In genomic region chr13:98761126-98761978, GRCh38 we compare ENCODE assay signal across 9 cellular contexts. TPM values are rescaled to one million over a fixed set of nuclear protein-coding genes. Genes with fewer than 3 reads are reported as not detected.
DNase-seq lines count a peak whose midpoint lies in the region; ATAC-seq and TF ChIP-seq lines count a peak whose summit lies in the region.
"Had no signal": no experiment of that assay in that cellular context is flagged by ENCODE, and none has a peak within 500 bp of the region (broad histone marks: within the 10 kb centered on the region; RNA-seq: fewer than 3 reads in every experiment).

No MANE protein-coding gene starts in this region.

- no peak overlapping the region for H3K27ac Mint-ChIP-seq in GM23338
- H3K27ac Mint-ChIP-seq in T-helper 17 cell, result no peak overlapping the region
- H3K27ac Mint-ChIP-seq: activated naive CD4-positive, alpha-beta T cell treated with anti-CD3 and anti-CD28 coated beads, Interleukin-2, amount 50 U/mL, for 24 hours had no signal

- H3K4me1 ChIP-seq in GM23338 (ENCODE audit: insufficient read depth) (no peaks in the 10 kb centered on the region; the same call in 1 of the 2 replicates), left lung (peaks cover 0 to 4% of the 10 kb centered on the region in 2 donors)

- peaks cover 5% of the 10 kb centered on the region; the same call in 2 of the 3 replicates for H3K36me3 Mint-ChIP-seq in GM23338 (ENCODE audit: low read depth)
- H3K36me3 Mint-ChIP-seq in T-helper 17 cell (ENCODE audit: low read depth), result peaks cover 2% of the 10 kb centered on the region
- H3K36me3 Mint-ChIP-seq: activated naive CD4-positive, alpha-beta T cell treated with anti-CD3 and anti-CD28 coated beads, Interleukin-2, amount 50 U/mL, for 24 hours had no signal

- H3K4me3 ChIP-seq in GM23338 (no peak overlapping the region), left lung (peak overlapping the region in 1 of 2 donors; percentile 28)

- CTCF ChIA-PET in RWPE1 (lab: Yijun Ruan, JAX), result no interaction called here

- H3K4me1 Mint-ChIP-seq in GM23338, result peaks cover 7% of the 10 kb centered on the region; the same call in 2 of the 3 replicates
- no peaks in the 10 kb centered on the region for H3K4me1 Mint-ChIP-seq in T-helper 17 cell
- H3K4me1 Mint-ChIP-seq: activated naive CD4-positive, alpha-beta T cell treated with anti-CD3 and anti-CD28 coated beads, Interleukin-2, amount 50 U/mL, for 24 hours had no signal

- no peaks in the 10 kb centered on the region for H3F3A ChIP-seq in GM23338 (replicated peaks; ENCODE audit: low read depth)

- H3K27ac ChIP-seq in GM23338 (ENCODE audit: low read depth), result no peak overlapping the region
- H3K27ac ChIP-seq in RWPE1, result no peak overlapping the region
- H3K27ac ChIP-seq in left lung, result no peak overlapping the region

- H3K4me3 Mint-ChIP-seq in GM23338 (no peak overlapping the region), T-helper 17 cell (no peak overlapping the region)
- H3K4me3 Mint-ChIP-seq: activated naive CD4-positive, alpha-beta T cell treated with anti-CD3 and anti-CD28 coated beads, Interleukin-2, amount 50 U/mL, for 24 hours had no signal

- H3K9me3 Mint-ChIP-seq in GM23338, result peaks cover 11% of the 10 kb centered on the region; the same call in 2 of the 3 replicates

- H3K27me3 ChIP-seq in GM23338 (ENCODE audit: insufficient read depth), result no peaks in the 10 kb centered on the region
- H3K27me3 ChIP-seq in left lung, result no peaks in the 10 kb centered on the region

- no peaks in the 10 kb centered on the region for H4K20me1 ChIP-seq in GM23338 (replicated peaks; ENCODE audit: insufficient read depth)

- ATAC-seq in GM23338, result no peak
- peak; percentile 77 for ATAC-seq in left lung
- no peak for ATAC-seq in T-helper 17 cell

- no peaks in the 10 kb centered on the region for H3K79me2 ChIP-seq in GM23338 (replicated peaks; ENCODE audit: insufficient read depth)

- peak; percentile 54 for DNase-seq in EL
- no peak for DNase-seq in GM23338 (ENCODE audit: low spot score)
- peak; percentile 25 for DNase-seq in RWPE1 (ENCODE audit: low spot score)
- DNase-seq in left lung, result no peak
- no peak for DNase-seq in T-helper 17 cell
- DNase-seq in NCI-H1105 treated with DMSO at 0.1 percent for 48 hours (lab: John Stamatoyannopoulos, UW), result no peak
- no peak for DNase-seq in anterior cingulate cortex (lab: John Stamatoyannopoulos, UW)
- no peak for DNase-seq in NCI-H510A (lab: John Stamatoyannopoulos, UW)

- H3K9me3 ChIP-seq in left lung (no peaks in the 10 kb centered on the region), T-helper 17 cell (ENCODE audit: control insufficient read depth, low read length, poor library complexity, severe bottlenecking) (no peaks in the 10 kb centered on the region)

- intact Hi-C loops in left lung (cut with DNase I), result no loop called here

- H3K27me3 Mint-ChIP-seq in GM23338 (ENCODE audit: insufficient read depth, low read depth, poor library complexity), result peaks cover 7% of the 10 kb centered on the region
- peaks cover 16% of the 10 kb centered on the region for H3K27me3 Mint-ChIP-seq in T-helper 17 cell

- H3K36me3 ChIP-seq in GM23338 (ENCODE audit: insufficient read depth) (no peaks in the 10 kb centered on the region), left lung (no peaks in the 10 kb centered on the region)

- TF ChIP-seq CTCF in GM23338 (conservative IDR thresholded peaks at IDR 0.05; ENCODE audit: low read depth in 2 of 2) (no peak), RWPE1 (conservative IDR thresholded peaks at IDR 0.05; ENCODE audit: low read depth) (no peak), left lung (IDR thresholded peaks at IDR 0.05) (no peak)

- H3K9me2 ChIP-seq in GM23338 (ENCODE audit: insufficient read depth), result peaks cover 4% of the 10 kb centered on the region; the same call in 1 of the 2 replicates

- POLR2A ChIA-PET in RWPE1 (lab: Yijun Ruan, JAX; ENCODE audit: low non-redundant PET), result interaction anchor here (0.6 kb wide), 1 partner anchor 602 kb away, joined by 5 read pairs; no protein-coding TSS in a partner anchor

- H2AFZ ChIP-seq in GM23338, result peak overlapping the region; percentile 56; the same call in 1 of the 2 replicates

- H3K4me2 ChIP-seq in GM23338, result no peak overlapping the region

TF ChIP-seq in GM23338, 12 proteins besides CTCF, POLR2A, EP300 and RAD21:
- TF ChIP-seq NANOG (IDR thresholded peaks at IDR 0.05; ENCODE audit: borderline replicate concordance) (no peak), EZH2phosphoT487 (IDR thresholded peaks at IDR 0.05; ENCODE audit: unreplicated experiment) (no peak), POLR2AphosphoS5 (IDR thresholded peaks at IDR 0.05; ENCODE audit: low read depth) (no peak), ZNF114 (CRISPR knock-in tag; IDR thresholded peaks at IDR 0.05) (no peak), REST (IDR thresholded peaks at IDR 0.05; ENCODE audit: unreplicated experiment) (no peak), JUNB (IDR thresholded peaks at IDR 0.05; ENCODE audit: unreplicated experiment) (no peak), STAT1 (IDR thresholded peaks at IDR 0.05; ENCODE audit: unreplicated experiment) (no peak)

RNA-seq across cellular contexts. Expression of gene SLC15A1, which starts 8.9 kb away (rescaled TPM):
- 2.4 and 3.0 TPM in 2 replicates for total RNA-seq in GM23338 (2014; rRNA removed; shearing (Covaris generic))
- polyA plus RNA-seq in GM23338 (2016; fragmentation: Nextera tagmentation; extraction: Ambion mirVana), result 1.3 and 1.6 TPM in 2 replicates
- total RNA-seq in left lung (not detected), T-helper 17 cell (not detected)

Comparison
In these comparisons a context has a peak if more than half of its experiments do, and no peak if none do; other contexts are left out.
1. DNase-seq: peak in EL (single experiment) and RWPE1 (single experiment); none in GM23338 (single experiment), left lung (0 of 2), T-helper 17 cell (0 of 3), NCI-H1105 treated with DMSO at 0.1 percent for 48 hours (single experiment), anterior cingulate cortex (0 of 58) and NCI-H510A (single experiment).